31 cellular contexts compared by ENCODE assay signal in the genomic region with DNA sequence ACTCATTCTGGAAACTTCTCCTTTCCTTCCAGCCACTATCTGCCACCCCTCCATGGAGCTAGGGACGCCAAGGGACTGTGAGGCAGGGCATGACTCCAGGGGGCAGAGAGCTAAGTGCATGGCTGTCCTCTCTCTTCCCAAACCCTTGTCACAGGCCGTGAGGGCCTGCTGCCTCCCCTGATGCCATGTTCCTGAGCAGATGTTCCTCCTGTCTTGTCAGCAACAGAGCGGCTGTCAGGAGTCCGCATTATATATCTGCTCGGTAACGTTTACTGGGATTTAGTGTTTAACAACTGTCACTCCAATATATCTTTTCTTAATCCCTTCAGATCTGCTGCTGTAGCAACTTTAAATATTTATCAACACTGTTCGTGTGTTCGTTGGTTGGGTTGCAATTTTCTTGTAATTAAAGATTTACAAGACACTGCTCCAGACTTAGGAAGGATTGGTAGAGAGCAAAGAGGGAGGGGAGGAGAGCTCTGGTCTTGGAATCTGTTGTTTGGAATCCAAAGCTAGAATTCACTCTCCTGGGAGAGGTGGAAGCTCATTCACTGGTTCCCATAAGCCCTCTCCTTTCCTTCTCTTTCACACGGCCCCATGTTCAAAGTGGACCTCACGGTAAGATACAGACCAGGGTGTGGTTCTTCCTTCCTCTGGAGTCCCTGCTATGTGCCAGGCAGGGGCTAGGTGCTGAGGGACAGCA.
DNase-seq lines count a peak whose midpoint lies in the region; ATAC-seq and TF ChIP-seq lines count a peak whose summit lies in the region.
"Had no signal": no experiment of that assay in that cellular context is flagged by ENCODE, and none has a peak within 500 bp of the region (broad histone marks: within the 10 kb centered on the region; RNA-seq: fewer than 3 reads in every experiment).

No MANE protein-coding gene starts in this region.

- no peaks in the 10 kb centered on the region for H3K9me3 ChIP-seq in neural progenitor cell (ENCODE audit: low read depth)
- H3K9me3 ChIP-seq: left lung, prostate gland, testis, uterus had no signal

- H3K27ac ChIP-seq in neural progenitor cell = no peak overlapping the region
- H3K27ac ChIP-seq: cardiac muscle cell, left lung, prostate gland, RWPE1, SK-N-MC, testis, uterus had no signal

- no peaks in the 10 kb centered on the region for H3K79me2 ChIP-seq in neural progenitor cell (ENCODE audit: low read depth)

- DNase-seq in Right ventricle myocardium inferior (ENCODE audit: missing footprints) (peak; percentile 37), cardiac septum (ENCODE audit: low spot score) (no peak), neural progenitor cell (ENCODE audit: low spot score) (no peak), AML-193 (lab: John Stamatoyannopoulos, UW) (no peak)
- DNase-seq: activated CD4-positive, alpha-beta T cell treated with anti-CD3 and anti-CD28 coated beads for 1 hour; activated CD8-positive, alpha-beta T cell treated with anti-CD3 and anti-CD28 coated beads for 36 hours; anterior cingulate cortex; cortex of kidney; DMS79 treated with DMSO at 0.1 percent for 48 hours; GF-D8; left lung; naive thymus-derived CD8-positive, alpha-beta T cell; NCI-H1092; NCI-H2029; NCI-H345; stimulated activated naive CD4-positive, alpha-beta T cell treated with Interleukin-2 at 50 U/mL for 16 hours; T-helper 2 cell; testis; uterus had no signal

- H3K36me3 ChIP-seq in neural progenitor cell = no peaks in the 10 kb centered on the region
- H3K36me3 ChIP-seq: cardiac muscle cell, left lung, prostate gland, uterus had no signal

- H3K27me3 ChIP-seq in neural progenitor cell = no peaks in the 10 kb centered on the region
- H3K27me3 ChIP-seq: cardiac muscle cell, left lung, testis, uterus had no signal

- no peak overlapping the region for H3K4me3 ChIP-seq in neural progenitor cell
- H3K4me3 ChIP-seq: cardiac muscle cell, left lung, prostate gland, SK-N-MC, testis, uterus had no signal

- H3K27ac Mint-ChIP-seq in brain = peak overlapping the region in 3 of 5 experiments; percentile 14 to 50 (median 49)
- H3K27ac Mint-ChIP-seq in neural progenitor cell = no peak overlapping the region
- H3K27ac Mint-ChIP-seq: activated CD8-positive, alpha-beta T cell treated with anti-CD3 and anti-CD28 coated beads for 36 hours; activated T-helper 2 cell treated with anti-CD3 and anti-CD28 coated beads, Interferon-gamma antibody, Interleukin-2, Interleukin-4, amounts not matched to agents 10 μg/mL and 5 μg/mL and 100 μg/mL, durations not matched to agents 14 hours and 24 hours and 36 hours; IgD-negative memory B cell; mesothelial cell of epicardium had no signal

- no peaks in the 10 kb centered on the region for H3K27me3 Mint-ChIP-seq in brain
- peaks cover 11% of the 10 kb centered on the region for H3K27me3 Mint-ChIP-seq in neural progenitor cell (ENCODE audit: insufficient read depth, low read depth)
- H3K27me3 Mint-ChIP-seq: activated CD8-positive, alpha-beta T cell treated with anti-CD3 and anti-CD28 coated beads for 36 hours; IgD-negative memory B cell; naive thymus-derived CD8-positive, alpha-beta T cell had no signal

- H3F3A ChIP-seq in neural progenitor cell (ENCODE audit: low read depth) = no peaks in the 10 kb centered on the region

- H2AFZ ChIP-seq in neural progenitor cell (replicated peaks) = peak overlapping the region; percentile 85

- intact Hi-C loops in Right ventricle myocardium inferior (cut with DNase I) (no loop called here), cardiac septum (cut with DNase I) (no loop called here)

- H3K4me3 Mint-ChIP-seq in brain (no peak overlapping the region), neural progenitor cell (no peak overlapping the region)
- H3K4me3 Mint-ChIP-seq: activated CD8-positive, alpha-beta T cell treated with anti-CD3 and anti-CD28 coated beads for 36 hours; mesothelial cell of epicardium; naive thymus-derived CD8-positive, alpha-beta T cell had no signal

- no peaks in the 10 kb centered on the region for H4K20me1 ChIP-seq in neural progenitor cell (ENCODE audit: low read depth)

- TF ChIP-seq CTCF in brain (conservative IDR thresholded peaks at IDR 0.05) = no peak
- no peak for TF ChIP-seq CTCF in neural progenitor cell (IDR thresholded peaks at IDR 0.05)

- H3K9me3 Mint-ChIP-seq in brain (no peaks in the 10 kb centered on the region), neural progenitor cell (no peaks in the 10 kb centered on the region)
- H3K9me3 Mint-ChIP-seq: activated CD8-positive, alpha-beta T cell treated with anti-CD3 and anti-CD28 coated beads for 36 hours; activated naive CD4-positive, alpha-beta T cell treated with anti-CD3 and anti-CD28 coated beads, Interleukin-2, amount 50 U/mL, for 72 hours; activated T-helper 2 cell treated with anti-CD3 and anti-CD28 coated beads, Interferon-gamma antibody, Interleukin-2, Interleukin-4, amounts not matched to agents 10 μg/mL and 5 μg/mL and 100 μg/mL, durations not matched to agents 14 hours and 24 hours and 36 hours; IgD-negative memory B cell; mesothelial cell of epicardium; naive thymus-derived CD8-positive, alpha-beta T cell had no signal

- H3K36me3 Mint-ChIP-seq in brain (no peaks in the 10 kb centered on the region), neural progenitor cell (no peaks in the 10 kb centered on the region)
- H3K36me3 Mint-ChIP-seq: activated naive CD4-positive, alpha-beta T cell treated with anti-CD3 and anti-CD28 coated beads, Interleukin-2, amount 50 U/mL, for 72 hours; mesothelial cell of epicardium had no signal

- H3K4me1 Mint-ChIP-seq in brain (peaks cover 24% of the 10 kb centered on the region), neural progenitor cell (peaks cover 19% of the 10 kb centered on the region)
- H3K4me1 Mint-ChIP-seq: naive thymus-derived CD8-positive, alpha-beta T cell had no signal

- ATAC-seq in Right ventricle myocardium inferior (no peak), GM21367 (IDR thresholded peaks at IDR 0.05; ENCODE audit: unreplicated experiment) (no peak), HG02973 (IDR thresholded peaks at IDR 0.05; ENCODE audit: unreplicated experiment) (no peak), GM19023 (IDR thresholded peaks at IDR 0.05; ENCODE audit: unreplicated experiment) (no peak)
- ATAC-seq: activated CD8-positive, alpha-beta T cell treated with anti-CD3 and anti-CD28 coated beads for 36 hours; activated naive CD4-positive, alpha-beta T cell treated with anti-CD3 and anti-CD28 coated beads, Interleukin-2, amount 50 U/mL, for 72 hours; naive thymus-derived CD8-positive, alpha-beta T cell had no signal

- H3K4me1 ChIP-seq in neural progenitor cell = peaks cover 7% of the 10 kb centered on the region
- H3K4me1 ChIP-seq: left lung, prostate gland, testis, uterus had no signal

- no peak overlapping the region for H3K9ac ChIP-seq in neural progenitor cell

- H3K4me2 ChIP-seq in neural progenitor cell = no peak overlapping the region
